1 cellular context compared by ENCODE assay signal in the genomic region with DNA sequence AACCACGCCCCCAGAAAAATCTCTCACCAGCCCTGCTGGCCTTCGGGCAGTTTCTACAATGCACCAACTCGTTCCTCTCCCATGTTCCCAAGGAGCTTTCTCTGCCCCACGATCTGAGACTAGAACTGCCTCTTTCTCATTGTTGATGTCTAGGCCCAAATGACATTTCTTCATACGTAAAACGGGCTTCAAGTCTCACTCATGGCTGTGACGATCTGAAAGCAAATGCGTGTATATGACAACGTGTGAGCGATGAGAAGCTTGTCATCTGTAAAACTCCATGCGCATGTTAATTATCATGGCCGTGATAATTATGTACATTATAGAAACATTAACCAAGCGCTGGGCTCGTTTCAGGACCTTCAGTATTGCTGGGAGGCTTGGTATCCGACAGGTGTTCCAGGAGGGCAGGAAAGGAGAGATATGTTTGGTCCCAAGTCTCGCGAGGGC.
TF ChIP-seq lines count a peak whose summit lies in the region.

No MANE protein-coding gene starts in this region.

TF ChIP-seq in HepG2, 621 proteins besides CTCF, POLR2A, EP300 and RAD21 (continued from another document and continues in another):
- TF ChIP-seq, protein P1, sequence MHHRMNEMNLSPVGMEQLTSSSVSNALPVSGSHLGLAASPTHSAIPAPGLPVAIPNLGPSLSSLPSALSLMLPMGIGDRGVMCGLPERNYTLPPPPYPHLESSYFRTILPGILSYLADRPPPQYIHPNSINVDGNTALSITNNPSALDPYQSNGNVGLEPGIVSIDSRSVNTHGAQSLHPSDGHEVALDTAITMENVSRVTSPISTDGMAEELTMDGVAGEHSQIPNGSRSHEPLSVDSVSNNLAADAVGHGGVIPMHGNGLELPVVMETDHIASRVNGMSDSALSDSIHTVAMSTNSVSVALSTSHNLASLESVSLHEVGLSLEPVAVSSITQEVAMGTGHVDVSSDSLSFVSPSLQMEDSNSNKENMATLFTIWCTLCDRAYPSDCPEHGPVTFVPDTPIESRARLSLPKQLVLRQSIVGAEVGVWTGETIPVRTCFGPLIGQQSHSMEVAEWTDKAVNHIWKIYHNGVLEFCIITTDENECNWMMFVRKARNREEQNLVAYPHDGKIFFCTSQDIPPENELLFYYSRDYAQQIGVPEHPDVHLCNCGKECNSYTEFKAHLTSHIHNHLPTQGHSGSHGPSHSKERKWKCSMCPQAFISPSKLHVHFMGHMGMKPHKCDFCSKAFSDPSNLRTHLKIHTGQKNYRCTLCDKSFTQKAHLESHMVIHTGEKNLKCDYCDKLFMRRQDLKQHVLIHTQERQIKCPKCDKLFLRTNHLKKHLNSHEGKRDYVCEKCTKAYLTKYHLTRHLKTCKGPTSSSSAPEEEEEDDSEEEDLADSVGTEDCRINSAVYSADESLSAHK (CRISPR knock-in tag; IDR thresholded peaks at IDR 0.05; ENCODE audit: borderline replicate concordance): no peak
- no peak for TF ChIP-seq ZNF329 (CRISPR knock-in tag; IDR thresholded peaks at IDR 0.05; ENCODE audit: low read depth)
- TF ChIP-seq, protein P2, sequence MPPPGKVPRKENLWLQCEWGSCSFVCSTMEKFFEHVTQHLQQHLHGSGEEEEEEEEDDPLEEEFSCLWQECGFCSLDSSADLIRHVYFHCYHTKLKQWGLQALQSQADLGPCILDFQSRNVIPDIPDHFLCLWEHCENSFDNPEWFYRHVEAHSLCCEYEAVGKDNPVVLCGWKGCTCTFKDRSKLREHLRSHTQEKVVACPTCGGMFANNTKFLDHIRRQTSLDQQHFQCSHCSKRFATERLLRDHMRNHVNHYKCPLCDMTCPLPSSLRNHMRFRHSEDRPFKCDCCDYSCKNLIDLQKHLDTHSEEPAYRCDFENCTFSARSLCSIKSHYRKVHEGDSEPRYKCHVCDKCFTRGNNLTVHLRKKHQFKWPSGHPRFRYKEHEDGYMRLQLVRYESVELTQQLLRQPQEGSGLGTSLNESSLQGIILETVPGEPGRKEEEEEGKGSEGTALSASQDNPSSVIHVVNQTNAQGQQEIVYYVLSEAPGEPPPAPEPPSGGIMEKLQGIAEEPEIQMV (CRISPR knock-in tag; IDR thresholded peaks at IDR 0.05; ENCODE audit: low read depth): 0 out of 2 replicates have a peak, but pooled peaks have one; percentile 17
- no peak for TF ChIP-seq RFX5 (IDR thresholded peaks at IDR 0.05; ENCODE audit: low read depth, low read length)
- TF ChIP-seq CHCHD3 (CRISPR knock-in tag; IDR thresholded peaks at IDR 0.05): no peak
- no peak for TF ChIP-seq PAWR (CRISPR knock-in tag; IDR thresholded peaks at IDR 0.05; ENCODE audit: borderline replicate concordance)
- TF ChIP-seq, protein P3, sequence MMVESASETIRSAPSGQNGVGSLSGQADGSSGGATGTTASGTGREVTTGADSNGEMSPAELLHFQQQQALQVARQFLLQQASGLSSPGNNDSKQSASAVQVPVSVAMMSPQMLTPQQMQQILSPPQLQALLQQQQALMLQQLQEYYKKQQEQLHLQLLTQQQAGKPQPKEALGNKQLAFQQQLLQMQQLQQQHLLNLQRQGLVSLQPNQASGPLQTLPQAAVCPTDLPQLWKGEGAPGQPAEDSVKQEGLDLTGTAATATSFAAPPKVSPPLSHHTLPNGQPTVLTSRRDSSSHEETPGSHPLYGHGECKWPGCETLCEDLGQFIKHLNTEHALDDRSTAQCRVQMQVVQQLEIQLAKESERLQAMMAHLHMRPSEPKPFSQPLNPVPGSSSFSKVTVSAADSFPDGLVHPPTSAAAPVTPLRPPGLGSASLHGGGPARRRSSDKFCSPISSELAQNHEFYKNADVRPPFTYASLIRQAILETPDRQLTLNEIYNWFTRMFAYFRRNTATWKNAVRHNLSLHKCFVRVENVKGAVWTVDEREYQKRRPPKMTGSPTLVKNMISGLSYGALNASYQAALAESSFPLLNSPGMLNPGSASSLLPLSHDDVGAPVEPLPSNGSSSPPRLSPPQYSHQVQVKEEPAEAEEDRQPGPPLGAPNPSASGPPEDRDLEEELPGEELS (CRISPR knock-in tag; IDR thresholded peaks at IDR 0.05): no peak
- TF ChIP-seq, protein P4, sequence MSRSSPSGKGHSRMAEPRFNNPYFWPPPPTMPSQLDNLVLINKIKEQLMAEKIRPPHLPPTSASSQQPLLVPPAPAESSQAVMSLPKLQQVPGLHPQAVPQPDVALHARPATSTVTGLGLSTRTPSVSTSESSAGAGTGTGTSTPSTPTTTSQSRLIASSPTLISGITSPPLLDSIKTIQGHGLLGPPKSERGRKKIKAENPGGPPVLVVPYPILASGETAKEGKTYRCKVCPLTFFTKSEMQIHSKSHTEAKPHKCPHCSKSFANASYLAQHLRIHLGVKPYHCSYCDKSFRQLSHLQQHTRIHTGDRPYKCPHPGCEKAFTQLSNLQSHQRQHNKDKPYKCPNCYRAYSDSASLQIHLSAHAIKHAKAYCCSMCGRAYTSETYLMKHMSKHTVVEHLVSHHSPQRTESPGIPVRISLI (CRISPR knock-in tag; IDR thresholded peaks at IDR 0.05; ENCODE audit: borderline replicate concordance): 0 out of 2 replicates have a peak, but pooled peaks have one; percentile 28
- TF ChIP-seq, protein P5, sequence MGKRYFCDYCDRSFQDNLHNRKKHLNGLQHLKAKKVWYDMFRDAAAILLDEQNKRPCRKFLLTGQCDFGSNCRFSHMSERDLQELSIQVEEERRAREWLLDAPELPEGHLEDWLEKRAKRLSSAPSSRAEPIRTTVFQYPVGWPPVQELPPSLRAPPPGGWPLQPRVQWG (CRISPR knock-in tag; IDR thresholded peaks at IDR 0.05; ENCODE audit: borderline replicate concordance, low read depth): no peak
- TF ChIP-seq, protein P6, sequence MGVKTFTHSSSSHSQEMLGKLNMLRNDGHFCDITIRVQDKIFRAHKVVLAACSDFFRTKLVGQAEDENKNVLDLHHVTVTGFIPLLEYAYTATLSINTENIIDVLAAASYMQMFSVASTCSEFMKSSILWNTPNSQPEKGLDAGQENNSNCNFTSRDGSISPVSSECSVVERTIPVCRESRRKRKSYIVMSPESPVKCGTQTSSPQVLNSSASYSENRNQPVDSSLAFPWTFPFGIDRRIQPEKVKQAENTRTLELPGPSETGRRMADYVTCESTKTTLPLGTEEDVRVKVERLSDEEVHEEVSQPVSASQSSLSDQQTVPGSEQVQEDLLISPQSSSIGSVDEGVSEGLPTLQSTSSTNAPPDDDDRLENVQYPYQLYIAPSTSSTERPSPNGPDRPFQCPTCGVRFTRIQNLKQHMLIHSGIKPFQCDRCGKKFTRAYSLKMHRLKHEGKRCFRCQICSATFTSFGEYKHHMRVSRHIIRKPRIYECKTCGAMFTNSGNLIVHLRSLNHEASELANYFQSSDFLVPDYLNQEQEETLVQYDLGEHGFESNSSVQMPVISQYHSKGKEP (CRISPR knock-in tag; IDR thresholded peaks at IDR 0.05): no peak
- no peak for TF ChIP-seq KDM3A (CRISPR knock-in tag; IDR thresholded peaks at IDR 0.05; ENCODE audit: low read depth)
- TF ChIP-seq, protein P7, sequence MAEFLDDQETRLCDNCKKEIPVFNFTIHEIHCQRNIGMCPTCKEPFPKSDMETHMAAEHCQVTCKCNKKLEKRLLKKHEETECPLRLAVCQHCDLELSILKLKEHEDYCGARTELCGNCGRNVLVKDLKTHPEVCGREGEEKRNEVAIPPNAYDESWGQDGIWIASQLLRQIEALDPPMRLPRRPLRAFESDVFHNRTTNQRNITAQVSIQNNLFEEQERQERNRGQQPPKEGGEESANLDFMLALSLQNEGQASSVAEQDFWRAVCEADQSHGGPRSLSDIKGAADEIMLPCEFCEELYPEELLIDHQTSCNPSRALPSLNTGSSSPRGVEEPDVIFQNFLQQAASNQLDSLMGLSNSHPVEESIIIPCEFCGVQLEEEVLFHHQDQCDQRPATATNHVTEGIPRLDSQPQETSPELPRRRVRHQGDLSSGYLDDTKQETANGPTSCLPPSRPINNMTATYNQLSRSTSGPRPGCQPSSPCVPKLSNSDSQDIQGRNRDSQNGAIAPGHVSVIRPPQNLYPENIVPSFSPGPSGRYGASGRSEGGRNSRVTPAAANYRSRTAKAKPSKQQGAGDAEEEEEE (CRISPR knock-in tag; IDR thresholded peaks at IDR 0.05; ENCODE audit: borderline replicate concordance): no peak
- no peak for TF ChIP-seq MAFF (IDR thresholded peaks at IDR 0.05; ENCODE audit: low read depth, low read length)
- no peak for TF ChIP-seq ZNF709 (CRISPR knock-in tag; IDR thresholded peaks at IDR 0.05)
- TF ChIP-seq ZFP82 (CRISPR knock-in tag; IDR thresholded peaks at IDR 0.05; ENCODE audit: borderline replicate concordance): no peak
- no peak for TF ChIP-seq ARHGAP35 (CRISPR knock-in tag; IDR thresholded peaks at IDR 0.05; ENCODE audit: borderline replicate concordance)
- TF ChIP-seq PHF21A (CRISPR knock-in tag; IDR thresholded peaks at IDR 0.05): no peak
- TF ChIP-seq ZNF350 (CRISPR knock-in tag; IDR thresholded peaks at IDR 0.05; ENCODE audit: borderline replicate concordance, low read depth): no peak
- TF ChIP-seq, protein P8, sequence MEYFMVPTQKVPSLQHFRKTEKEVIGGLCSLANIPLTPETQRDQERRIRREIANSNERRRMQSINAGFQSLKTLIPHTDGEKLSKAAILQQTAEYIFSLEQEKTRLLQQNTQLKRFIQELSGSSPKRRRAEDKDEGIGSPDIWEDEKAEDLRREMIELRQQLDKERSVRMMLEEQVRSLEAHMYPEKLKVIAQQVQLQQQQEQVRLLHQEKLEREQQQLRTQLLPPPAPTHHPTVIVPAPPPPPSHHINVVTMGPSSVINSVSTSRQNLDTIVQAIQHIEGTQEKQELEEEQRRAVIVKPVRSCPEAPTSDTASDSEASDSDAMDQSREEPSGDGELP (IDR thresholded peaks at IDR 0.05; ENCODE audit: borderline replicate concordance, low read depth): no peak
- TF ChIP-seq GFI1 (CRISPR knock-in tag; IDR thresholded peaks at IDR 0.05; ENCODE audit: borderline replicate concordance): no peak
- TF ChIP-seq, protein P9, sequence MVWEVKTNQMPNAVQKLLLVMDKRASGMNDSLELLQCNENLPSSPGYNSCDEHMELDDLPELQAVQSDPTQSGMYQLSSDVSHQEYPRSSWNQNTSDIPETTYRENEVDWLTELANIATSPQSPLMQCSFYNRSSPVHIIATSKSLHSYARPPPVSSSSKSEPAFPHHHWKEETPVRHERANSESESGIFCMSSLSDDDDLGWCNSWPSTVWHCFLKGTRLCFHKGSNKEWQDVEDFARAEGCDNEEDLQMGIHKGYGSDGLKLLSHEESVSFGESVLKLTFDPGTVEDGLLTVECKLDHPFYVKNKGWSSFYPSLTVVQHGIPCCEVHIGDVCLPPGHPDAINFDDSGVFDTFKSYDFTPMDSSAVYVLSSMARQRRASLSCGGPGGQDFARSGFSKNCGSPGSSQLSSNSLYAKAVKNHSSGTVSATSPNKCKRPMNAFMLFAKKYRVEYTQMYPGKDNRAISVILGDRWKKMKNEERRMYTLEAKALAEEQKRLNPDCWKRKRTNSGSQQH (CRISPR knock-in tag; IDR thresholded peaks at IDR 0.05; ENCODE audit: low read depth): no peak
- TF ChIP-seq, protein P10, sequence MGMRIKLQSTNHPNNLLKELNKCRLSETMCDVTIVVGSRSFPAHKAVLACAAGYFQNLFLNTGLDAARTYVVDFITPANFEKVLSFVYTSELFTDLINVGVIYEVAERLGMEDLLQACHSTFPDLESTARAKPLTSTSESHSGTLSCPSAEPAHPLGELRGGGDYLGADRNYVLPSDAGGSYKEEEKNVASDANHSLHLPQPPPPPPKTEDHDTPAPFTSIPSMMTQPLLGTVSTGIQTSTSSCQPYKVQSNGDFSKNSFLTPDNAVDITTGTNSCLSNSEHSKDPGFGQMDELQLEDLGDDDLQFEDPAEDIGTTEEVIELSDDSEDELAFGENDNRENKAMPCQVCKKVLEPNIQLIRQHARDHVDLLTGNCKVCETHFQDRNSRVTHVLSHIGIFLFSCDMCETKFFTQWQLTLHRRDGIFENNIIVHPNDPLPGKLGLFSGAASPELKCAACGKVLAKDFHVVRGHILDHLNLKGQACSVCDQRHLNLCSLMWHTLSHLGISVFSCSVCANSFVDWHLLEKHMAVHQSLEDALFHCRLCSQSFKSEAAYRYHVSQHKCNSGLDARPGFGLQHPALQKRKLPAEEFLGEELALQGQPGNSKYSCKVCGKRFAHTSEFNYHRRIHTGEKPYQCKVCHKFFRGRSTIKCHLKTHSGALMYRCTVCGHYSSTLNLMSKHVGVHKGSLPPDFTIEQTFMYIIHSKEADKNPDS (CRISPR knock-in tag; IDR thresholded peaks at IDR 0.05): no peak
- 0 out of 2 replicates have a peak, but pooled peaks have one; percentile 6 for TF ChIP-seq CREB1 (IDR thresholded peaks at IDR 0.05)
- TF ChIP-seq CREB1 (CRISPR knock-in tag; IDR thresholded peaks at IDR 0.05): no peak
- no peak for TF ChIP-seq KLF9 (CRISPR knock-in tag; IDR thresholded peaks at IDR 0.05; ENCODE audit: low read depth)
- no peak for TF ChIP-seq ZNF12 (CRISPR knock-in tag; IDR thresholded peaks at IDR 0.05)
- TF ChIP-seq YEATS2 (CRISPR knock-in tag; IDR thresholded peaks at IDR 0.05; ENCODE audit: borderline replicate concordance): no peak
- no peak for TF ChIP-seq ZNF337 (CRISPR knock-in tag; IDR thresholded peaks at IDR 0.05; ENCODE audit: borderline replicate concordance, low read depth)
- no peak for TF ChIP-seq ZNF101 (CRISPR knock-in tag; IDR thresholded peaks at IDR 0.05; ENCODE audit: borderline replicate concordance, low read depth)
- TF ChIP-seq ZNF746 (CRISPR knock-in tag; IDR thresholded peaks at IDR 0.05): no peak
- TF ChIP-seq ZNF782 (CRISPR knock-in tag; IDR thresholded peaks at IDR 0.05; ENCODE audit: borderline replicate concordance): no peak
- no peak for TF ChIP-seq SMC3 (IDR thresholded peaks at IDR 0.05; ENCODE audit: low read length)
- TF ChIP-seq, protein P11, sequence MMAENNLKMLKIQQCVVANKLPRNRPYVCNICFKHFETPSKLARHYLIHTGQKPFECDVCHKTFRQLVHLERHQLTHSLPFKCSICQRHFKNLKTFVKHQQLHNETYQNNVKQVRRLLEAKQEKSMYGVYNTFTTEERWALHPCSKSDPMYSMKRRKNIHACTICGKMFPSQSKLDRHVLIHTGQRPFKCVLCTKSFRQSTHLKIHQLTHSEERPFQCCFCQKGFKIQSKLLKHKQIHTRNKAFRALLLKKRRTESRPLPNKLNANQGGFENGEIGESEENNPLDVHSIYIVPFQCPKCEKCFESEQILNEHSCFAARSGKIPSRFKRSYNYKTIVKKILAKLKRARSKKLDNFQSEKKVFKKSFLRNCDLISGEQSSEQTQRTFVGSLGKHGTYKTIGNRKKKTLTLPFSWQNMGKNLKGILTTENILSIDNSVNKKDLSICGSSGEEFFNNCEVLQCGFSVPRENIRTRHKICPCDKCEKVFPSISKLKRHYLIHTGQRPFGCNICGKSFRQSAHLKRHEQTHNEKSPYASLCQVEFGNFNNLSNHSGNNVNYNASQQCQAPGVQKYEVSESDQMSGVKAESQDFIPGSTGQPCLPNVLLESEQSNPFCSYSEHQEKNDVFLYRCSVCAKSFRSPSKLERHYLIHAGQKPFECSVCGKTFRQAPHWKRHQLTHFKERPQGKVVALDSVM (CRISPR knock-in tag; IDR thresholded peaks at IDR 0.05): no peak
- TF ChIP-seq, protein P12, sequence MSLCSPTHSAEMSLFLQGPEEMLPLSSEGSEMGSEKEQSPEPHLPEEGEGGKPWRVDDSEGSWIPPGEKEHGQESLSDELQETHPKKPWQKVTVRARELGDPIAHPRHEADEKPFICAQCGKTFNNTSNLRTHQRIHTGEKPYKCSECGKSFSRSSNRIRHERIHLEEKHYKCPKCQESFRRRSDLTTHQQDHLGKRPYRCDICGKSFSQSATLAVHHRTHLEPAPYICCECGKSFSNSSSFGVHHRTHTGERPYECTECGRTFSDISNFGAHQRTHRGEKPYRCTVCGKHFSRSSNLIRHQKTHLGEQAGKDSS (CRISPR knock-in tag; IDR thresholded peaks at IDR 0.05; ENCODE audit: borderline replicate concordance, low read depth): no peak
- no peak for TF ChIP-seq ZNF792 (CRISPR knock-in tag; IDR thresholded peaks at IDR 0.05)
- no peak for TF ChIP-seq TCF12 (IDR thresholded peaks at IDR 0.05)
- no peak for TF ChIP-seq TCF12 (CRISPR knock-in tag; IDR thresholded peaks at IDR 0.05)
